ENCODE assay signal across 27 cellular contexts in genomic region chr4:7976634-7977033, GRCh38.
"Had no signal": no experiment of that assay in that cellular context is flagged by ENCODE, and none has a peak within 500 bp of the region (broad histone marks: within the 10 kb centered on the region; RNA-seq: fewer than 3 reads in every experiment).

No MANE protein-coding gene starts in this region.

- H3K9me3 Mint-ChIP-seq: activated CD4-positive, alpha-beta T cell treated with anti-CD3 and anti-CD28 coated beads, Interleukin-2, amount 10 ng/mL, durations not matched to agents 7 days and 5 days; activated T-cell treated with anti-CD3 and anti-CD28 coated beads, Interleukin-2, amount 50 U/mL, for 72 hours; natural killer cell treated with Interleukin-12 subunit alpha and Interleukin-12 subunit beta and Interleukin-15 and Interleukin-18, amount 100 ng/mL, for 72 hours had no signal

- H3K9me3 ChIP-seq: body of pancreas, esophagus squamous epithelium, heart right ventricle, left ventricle myocardium inferior, neutrophil, right lobe of liver, testis had no signal

- H3K27ac ChIP-seq: body of pancreas, epithelial cell of prostate, esophagus squamous epithelium, heart right ventricle, left ventricle myocardium inferior, neutrophil, right lobe of liver, testis, WERI-Rb-1 had no signal

- H3K36me3 ChIP-seq: esophagus squamous epithelium, heart right ventricle, left ventricle myocardium inferior, neutrophil, right lobe of liver, WERI-Rb-1 had no signal

- H3K4me3 Mint-ChIP-seq: activated CD4-positive, alpha-beta T cell treated with anti-CD3 and anti-CD28 coated beads, Interleukin-2, amount 10 ng/mL, durations not matched to agents 7 days and 5 days; activated naive CD8-positive, alpha-beta T cell; activated T-cell treated with anti-CD3 and anti-CD28 coated beads, Interleukin-2, amount 50 U/mL, for 72 hours; natural killer cell treated with Interleukin-12 subunit alpha and Interleukin-12 subunit beta and Interleukin-15 and Interleukin-18, amount 100 ng/mL, for 72 hours; type B pancreatic cell had no signal

- H3K27me3 Mint-ChIP-seq: activated CD4-positive, alpha-beta T cell treated with anti-CD3 and anti-CD28 coated beads, Interleukin-2, amount 10 ng/mL, durations not matched to agents 7 days and 5 days; activated naive CD8-positive, alpha-beta T cell; type B pancreatic cell had no signal

- H3K4me3 ChIP-seq: body of pancreas, esophagus squamous epithelium, heart right ventricle, left ventricle myocardium inferior, lung, right lobe of liver, testis had no signal

- H3K36me3 Mint-ChIP-seq: activated naive CD8-positive, alpha-beta T cell; natural killer cell treated with Interleukin-12 subunit alpha and Interleukin-12 subunit beta and Interleukin-15 and Interleukin-18, amount 100 ng/mL, for 72 hours; type B pancreatic cell had no signal

- FAIRE-seq: colon, endometrium, TTC549 had no signal

- ATAC-seq: activated T-cell treated with anti-CD3 and anti-CD28 coated beads, Interleukin-2, amount 50 U/mL, for 72 hours; body of pancreas; heart right ventricle; natural killer cell treated with Interleukin-12 subunit alpha and Interleukin-12 subunit beta and Interleukin-15 and Interleukin-18, amount 100 ng/mL, for 72 hours; right lobe of liver; stimulated activated naive CD8-positive, alpha-beta T cell treated with anti-CD3 and anti-CD28 coated beads, Interleukin-15, Interleukin-2, amounts not matched to agents 100 U/mL and 50 U/mL, for 24 hours had no signal

- H3K27ac Mint-ChIP-seq: activated CD4-positive, alpha-beta T cell treated with anti-CD3 and anti-CD28 coated beads, Interleukin-2, amount 10 ng/mL, durations not matched to agents 7 days and 5 days; activated naive CD8-positive, alpha-beta T cell; activated T-cell treated with anti-CD3 and anti-CD28 coated beads, Interleukin-2, amount 50 U/mL, for 72 hours; type B pancreatic cell had no signal

- H3K27me3 ChIP-seq: body of pancreas, esophagus squamous epithelium, heart right ventricle, right lobe of liver, testis had no signal

- H3K4me1 ChIP-seq: body of pancreas, right lobe of liver, testis had no signal

- DNase-seq: activated CD4-positive, alpha-beta T cell treated with anti-CD3 and anti-CD28 coated beads, Interleukin-2, amount 10 ng/mL, durations not matched to agents 7 days and 5 days; activated CD4-positive, CD25-positive, alpha-beta regulatory T cell treated with anti-CD3 and anti-CD28 coated beads, Interleukin-2, amount 50 U/mL, for 72 hours; activated naive CD4-positive, alpha-beta T cell treated with Interleukin-2 at 50 U/mL for 16 hours; activated T-cell treated with anti-CD3 and anti-CD28 coated beads for 4 hours; activated T-cell treated with anti-CD3 and anti-CD28 coated beads, Interleukin-2, amount 50 U/mL, for 72 hours; body of pancreas; effector CD8-positive, alpha-beta T cell; esophagus squamous epithelium; foreskin melanocyte; heart right ventricle; left ventricle myocardium inferior; mesendoderm; right lobe of liver; stimulated activated CD4-positive, alpha-beta T cell treated with anti-CD3 and anti-CD28 coated beads, Interleukin-2, amount 100 ng/mL, for 48 hours; stimulated activated naive CD8-positive, alpha-beta T cell treated with anti-CD3 and anti-CD28 coated beads, Interleukin-15, Interleukin-2, amounts not matched to agents 100 U/mL and 50 U/mL, for 24 hours; T-helper 1 cell; testis; WERI-Rb-1 had no signal
